In the genomic region with DNA sequence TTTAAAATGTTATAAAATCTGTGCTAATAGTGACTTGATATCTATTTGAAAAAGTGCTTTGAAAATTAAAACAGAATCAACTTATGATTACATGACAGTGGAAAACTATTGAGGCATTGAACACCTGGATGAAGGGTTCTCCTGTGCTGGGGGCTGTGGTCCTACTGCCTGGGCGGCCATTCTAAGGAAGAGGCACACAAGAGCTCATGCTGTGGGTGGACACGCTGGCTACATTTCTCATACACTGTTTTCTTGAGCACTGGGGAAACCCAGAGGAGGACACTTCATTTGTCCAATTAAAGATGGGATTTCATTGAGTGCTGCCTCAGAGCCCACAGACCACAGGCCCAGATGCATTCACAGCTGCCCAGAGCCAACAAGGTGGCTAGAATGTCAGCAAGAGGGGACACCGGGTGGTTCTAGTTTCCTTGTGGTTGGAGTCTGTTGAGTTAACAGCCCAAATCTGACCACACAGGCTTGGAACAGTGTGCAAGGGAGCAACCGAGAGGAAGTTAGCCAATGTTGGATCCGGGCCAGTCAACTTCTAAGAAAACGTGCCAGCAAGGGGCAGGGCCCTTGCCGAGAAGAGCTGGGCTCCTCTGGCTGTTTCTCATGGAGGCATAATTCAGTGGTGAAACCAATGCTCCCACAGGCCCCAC, we compare ENCODE assay signal across 8 cellular contexts. TPM values are rescaled to one million over a fixed set of nuclear protein-coding genes. Genes with fewer than 3 reads are reported as not detected.
DNase-seq lines count a peak whose midpoint lies in the region; ATAC-seq and TF ChIP-seq lines count a peak whose summit lies in the region.

No MANE protein-coding gene starts in this region.

- peak overlapping the region; percentile 44 for H3K4me3 Mint-ChIP-seq in stimulated activated effector memory CD8-positive, alpha-beta T cell treated with anti-CD3 and anti-CD28 coated beads, Interleukin-12 subunit alpha, Interleukin-12 subunit beta, amount 100 ng/mL, for 72 hours

- DNase-seq in SKM-1 (lab: John Stamatoyannopoulos, UW; ENCODE audit: unreplicated experiment) (peak; percentile 80), astrocyte of the spinal cord (ENCODE audit: low read depth, low spot score) (peak; percentile 97), left lobe of liver (ENCODE audit: low spot score) (peak; percentile 91), NCI-H187 (lab: John Stamatoyannopoulos, UW) (no peak), BE2C (no peak)
- peak; percentile 23 to 66 for DNase-seq in stimulated activated effector memory CD8-positive, alpha-beta T cell treated with anti-CD3 and anti-CD28 coated beads, Interleukin-12 subunit alpha, Interleukin-12 subunit beta, amount 100 ng/mL, for 72 hours (ENCODE audit: low spot score in 2 of 2)

- H3K4me1 Mint-ChIP-seq in stimulated activated effector memory CD8-positive, alpha-beta T cell treated with anti-CD3 and anti-CD28 coated beads, Interleukin-12 subunit alpha, Interleukin-12 subunit beta, amount 100 ng/mL, for 72 hours: peaks cover 35% of the 10 kb centered on the region

- no peaks in the 10 kb centered on the region for H3K4me1 ChIP-seq in BE2C

- TF ChIP-seq CTCF in astrocyte of the spinal cord (IDR thresholded peaks at IDR 0.05; ENCODE audit: low read depth, low read length) (no peak), BE2C (IDR thresholded peaks at IDR 0.05; ENCODE audit: low read depth, low read length) (no peak)

- H3K9me3 Mint-ChIP-seq in stimulated activated effector memory CD8-positive, alpha-beta T cell treated with anti-CD3 and anti-CD28 coated beads, Interleukin-12 subunit alpha, Interleukin-12 subunit beta, amount 100 ng/mL, for 72 hours: no peaks in the 10 kb centered on the region

- H3K36me3 Mint-ChIP-seq in stimulated activated effector memory CD8-positive, alpha-beta T cell treated with anti-CD3 and anti-CD28 coated beads, Interleukin-12 subunit alpha, Interleukin-12 subunit beta, amount 100 ng/mL, for 72 hours: no peaks in the 10 kb centered on the region

- in situ Hi-C loops in astrocyte of the spinal cord (cut with HindIII; ENCODE audit: low sequenced_read_pairs): no loop called here

- no peaks in the 10 kb centered on the region for H3K36me3 ChIP-seq in BE2C

- peak overlapping the region; percentile 69 for H3K27ac Mint-ChIP-seq in stimulated activated effector memory CD8-positive, alpha-beta T cell treated with anti-CD3 and anti-CD28 coated beads, Interleukin-12 subunit alpha, Interleukin-12 subunit beta, amount 100 ng/mL, for 72 hours

- H3K4me3 ChIP-seq in astrocyte of the spinal cord (ENCODE audit: low read depth, low read length): no peak overlapping the region
- no peak overlapping the region for H3K4me3 ChIP-seq in BE2C (ENCODE audit: low read depth, low read length)

- H3K27me3 ChIP-seq in BE2C: no peaks in the 10 kb centered on the region; the same call in 1 of the 2 replicates

- peak; percentile 66 for ATAC-seq in GM18868 (IDR thresholded peaks at IDR 0.05; ENCODE audit: unreplicated experiment)
- ATAC-seq in HG03378 (IDR thresholded peaks at IDR 0.05; ENCODE audit: unreplicated experiment): peak; percentile 63
- peak; percentile 91 for ATAC-seq in left lobe of liver
- peak; percentile 86 for ATAC-seq in stimulated activated effector memory CD8-positive, alpha-beta T cell treated with anti-CD3 and anti-CD28 coated beads, Interleukin-12 subunit alpha, Interleukin-12 subunit beta, amount 100 ng/mL, for 72 hours

- H3K9me3 ChIP-seq in BE2C: no peaks in the 10 kb centered on the region

RNA-seq across cellular contexts. Expression of gene SORL1, which starts 35.1 kb away (rescaled TPM):
- total RNA-seq in left lobe of liver: 133 TPM
- polyA plus RNA-seq in BE2C (2012; ENCODE audit: insufficient read depth, insufficient read length, low read depth): 10.1 TPM

Comparison
In these comparisons a context has a peak if more than half of its experiments do, and no peak if none do; other contexts are left out.
1. DNase-seq: peak in SKM-1 (single experiment), astrocyte of the spinal cord (single experiment), left lobe of liver (single experiment) and stimulated activated effector memory CD8-positive, alpha-beta T cell treated with anti-CD3 and anti-CD28 coated beads, Interleukin-12 subunit alpha, Interleukin-12 subunit beta, amount 100 ng/mL, for 72 hours (2 of 2); none in NCI-H187 (0 of 2) and BE2C (single experiment).
2. Peak in every context shown above with its lines, with median percentiles within 50 percentile points of each other: ATAC-seq.